ENCODE assay signal across 20 cellular contexts in genomic region chr22:42345458-42345857, GRCh38.
A peak's percentile ranks its signal among the peaks of the same experiment; 100 is the strongest.
DNase-seq lines count a peak whose midpoint lies in the region; ATAC-seq and TF ChIP-seq lines count a peak whose summit lies in the region.
"Had no signal": no experiment of that assay in that cellular context is flagged by ENCODE, and none has a peak within 500 bp of the region (broad histone marks: within the 10 kb centered on the region; RNA-seq: fewer than 3 reads in every experiment).

No MANE protein-coding gene starts in this region.

- no peaks in the 10 kb centered on the region for H3K9me3 Mint-ChIP-seq in activated naive CD4-positive, alpha-beta T cell treated with anti-CD3 and anti-CD28 coated beads, Interleukin-2, amount 50 U/mL, for 24 hours
- no peaks in the 10 kb centered on the region for H3K9me3 Mint-ChIP-seq in activated naive CD4-positive, alpha-beta T cell treated with anti-CD3 and anti-CD28 coated beads, Interleukin-2, amount 10 ng/mL, durations not matched to agents 7 days and 5 days
- H3K9me3 Mint-ChIP-seq in activated T-helper 17 cell treated with anti-CD3 and anti-CD28 coated beads, Interleukin-2, amount 50 U/mL, for 72 hours: no peaks in the 10 kb centered on the region
- H3K9me3 Mint-ChIP-seq in naive thymus-derived CD4-positive, alpha-beta T cell: peaks cover 0 to 3% (median 0%) of the 10 kb centered on the region in 11 donors
- no peaks in the 10 kb centered on the region for H3K9me3 Mint-ChIP-seq in type B pancreatic cell
- H3K9me3 Mint-ChIP-seq: dendritic cell treated with granulocyte-macrophage colony-stimulating factor and Interleukin-4, amounts not matched to agents 40 ng/mL and 50 ng/mL, for 4 days; natural killer cell had no signal

- no peaks in the 10 kb centered on the region for H3K36me3 ChIP-seq in naive thymus-derived CD4-positive, alpha-beta T cell (ENCODE audit: control insufficient read depth in 2 of 3, insufficient read depth in 3 of 3, low read length in 3 of 3)
- H3K36me3 ChIP-seq: BE2C, gastrocnemius medialis, left lung had no signal

- H3K4me3 ChIP-seq in naive thymus-derived CD4-positive, alpha-beta T cell (ENCODE audit: low read length): no peak overlapping the region
- H3K4me3 ChIP-seq: gastrocnemius medialis, hepatocyte, left lung had no signal

- H3K27me3 Mint-ChIP-seq in activated naive CD4-positive, alpha-beta T cell treated with anti-CD3 and anti-CD28 coated beads, Interleukin-2, amount 50 U/mL, for 24 hours: no peaks in the 10 kb centered on the region
- H3K27me3 Mint-ChIP-seq in activated naive CD4-positive, alpha-beta T cell treated with anti-CD3 and anti-CD28 coated beads, Interleukin-2, amount 10 ng/mL, durations not matched to agents 7 days and 5 days: peaks cover 54% of the 10 kb centered on the region
- H3K27me3 Mint-ChIP-seq in activated T-helper 17 cell treated with anti-CD3 and anti-CD28 coated beads, Interleukin-2, amount 50 U/mL, for 72 hours: no peaks in the 10 kb centered on the region
- H3K27me3 Mint-ChIP-seq in naive thymus-derived CD4-positive, alpha-beta T cell: peaks cover 0 to 31% (median 0%) of the 10 kb centered on the region in 5 donors
- peaks cover 9% of the 10 kb centered on the region for H3K27me3 Mint-ChIP-seq in type B pancreatic cell

- H3K27ac ChIP-seq in naive thymus-derived CD4-positive, alpha-beta T cell (ENCODE audit: low read depth, low read length): no peak overlapping the region
- H3K27ac ChIP-seq: gastrocnemius medialis, left lung had no signal

- intact Hi-C loops in naive thymus-derived CD4-positive, alpha-beta T cell (cut with micrococcal nuclease): no loop called here

- H3K36me3 Mint-ChIP-seq in activated naive CD4-positive, alpha-beta T cell treated with anti-CD3 and anti-CD28 coated beads, Interleukin-2, amount 50 U/mL, for 24 hours: no peaks in the 10 kb centered on the region
- no peaks in the 10 kb centered on the region for H3K36me3 Mint-ChIP-seq in activated naive CD4-positive, alpha-beta T cell treated with anti-CD3 and anti-CD28 coated beads, Interleukin-2, amount 10 ng/mL, durations not matched to agents 7 days and 5 days
- H3K36me3 Mint-ChIP-seq in activated T-helper 17 cell treated with anti-CD3 and anti-CD28 coated beads, Interleukin-2, amount 50 U/mL, for 72 hours (ENCODE audit: low read depth): no peaks in the 10 kb centered on the region
- no peaks in the 10 kb centered on the region for H3K36me3 Mint-ChIP-seq in naive thymus-derived CD4-positive, alpha-beta T cell
- H3K36me3 Mint-ChIP-seq in type B pancreatic cell: no peaks in the 10 kb centered on the region
- H3K36me3 Mint-ChIP-seq: natural killer cell had no signal

- H3K4me1 Mint-ChIP-seq in activated naive CD4-positive, alpha-beta T cell treated with anti-CD3 and anti-CD28 coated beads, Interleukin-2, amount 50 U/mL, for 24 hours: peaks cover 11% of the 10 kb centered on the region
- peaks cover 7% of the 10 kb centered on the region for H3K4me1 Mint-ChIP-seq in activated naive CD4-positive, alpha-beta T cell treated with anti-CD3 and anti-CD28 coated beads, Interleukin-2, amount 10 ng/mL, durations not matched to agents 7 days and 5 days
- peaks cover 4% of the 10 kb centered on the region for H3K4me1 Mint-ChIP-seq in activated T-helper 17 cell treated with anti-CD3 and anti-CD28 coated beads, Interleukin-2, amount 50 U/mL, for 72 hours
- peaks cover 0 to 18% (median 13%) of the 10 kb centered on the region in 7 donors for H3K4me1 Mint-ChIP-seq in naive thymus-derived CD4-positive, alpha-beta T cell
- H3K4me1 Mint-ChIP-seq in type B pancreatic cell (ENCODE audit: unreplicated experiment): peaks cover 21% of the 10 kb centered on the region

- no peaks in the 10 kb centered on the region for H3K9me3 ChIP-seq in naive thymus-derived CD4-positive, alpha-beta T cell (ENCODE audit: control insufficient read depth in 2 of 3, low read length in 3 of 3)
- H3K9me3 ChIP-seq: BE2C, Caco-2, gastrocnemius medialis, left lung had no signal

- CTCF ChIA-PET in activated naive CD4-positive, alpha-beta T cell treated with anti-CD3 and anti-CD28 coated beads, Interleukin-2, amount 10 ng/mL, durations not matched to agents 7 days and 5 days (lab: Charles Lee): no interaction called here
- CTCF ChIA-PET in naive thymus-derived CD4-positive, alpha-beta T cell (lab: Charles Lee): no interaction called here

- POLR2A ChIA-PET in naive thymus-derived CD4-positive, alpha-beta T cell (lab: Charles Lee): no interaction called here

- no peak overlapping the region for H3K4me3 Mint-ChIP-seq in activated naive CD4-positive, alpha-beta T cell treated with anti-CD3 and anti-CD28 coated beads, Interleukin-2, amount 50 U/mL, for 24 hours
- no peak overlapping the region for H3K4me3 Mint-ChIP-seq in activated naive CD4-positive, alpha-beta T cell treated with anti-CD3 and anti-CD28 coated beads, Interleukin-2, amount 10 ng/mL, durations not matched to agents 7 days and 5 days
- H3K4me3 Mint-ChIP-seq in activated T-helper 17 cell treated with anti-CD3 and anti-CD28 coated beads, Interleukin-2, amount 50 U/mL, for 72 hours: peak overlapping the region; percentile 40
- H3K4me3 Mint-ChIP-seq in naive thymus-derived CD4-positive, alpha-beta T cell: peak overlapping the region in 7 of 10 donors; percentile 13 to 82 (median 40)
- H3K4me3 Mint-ChIP-seq in type B pancreatic cell: peak overlapping the region; percentile 49
- H3K4me3 Mint-ChIP-seq: dendritic cell treated with granulocyte-macrophage colony-stimulating factor and Interleukin-4, amounts not matched to agents 40 ng/mL and 50 ng/mL, for 4 days had no signal

- H3K27ac Mint-ChIP-seq in activated naive CD4-positive, alpha-beta T cell treated with anti-CD3 and anti-CD28 coated beads, Interleukin-2, amount 50 U/mL, for 24 hours: peak overlapping the region; percentile 51
- H3K27ac Mint-ChIP-seq in activated naive CD4-positive, alpha-beta T cell treated with anti-CD3 and anti-CD28 coated beads, Interleukin-2, amount 10 ng/mL, durations not matched to agents 7 days and 5 days: no peak overlapping the region
- H3K27ac Mint-ChIP-seq in activated T-helper 17 cell treated with anti-CD3 and anti-CD28 coated beads, Interleukin-2, amount 50 U/mL, for 72 hours: no peak overlapping the region
- peak overlapping the region in 1 of 9 donors; percentile 10 for H3K27ac Mint-ChIP-seq in naive thymus-derived CD4-positive, alpha-beta T cell
- no peak overlapping the region for H3K27ac Mint-ChIP-seq in type B pancreatic cell
- H3K27ac Mint-ChIP-seq: dendritic cell treated with granulocyte-macrophage colony-stimulating factor and Interleukin-4, amounts not matched to agents 40 ng/mL and 50 ng/mL, for 4 days; natural killer cell had no signal

- no peak for TF ChIP-seq CTCF in type B pancreatic cell (conservative IDR thresholded peaks at IDR 0.05)

- no peak for ATAC-seq in activated T-helper 17 cell treated with anti-CD3 and anti-CD28 coated beads, Interleukin-2, amount 50 U/mL, for 72 hours (replicated peaks)
- ATAC-seq in naive thymus-derived CD4-positive, alpha-beta T cell: no peak
- ATAC-seq: gastrocnemius medialis, left lung, natural killer cell had no signal

- peaks cover 5 to 9% of the 10 kb centered on the region in 2 donors for H3K4me1 ChIP-seq in naive thymus-derived CD4-positive, alpha-beta T cell (ENCODE audit: control insufficient read depth in 2 of 2, insufficient read depth in 2 of 2, low read length in 2 of 2)
- H3K4me1 ChIP-seq: Caco-2 had no signal

- no peaks in the 10 kb centered on the region for H3K27me3 ChIP-seq in naive thymus-derived CD4-positive, alpha-beta T cell (ENCODE audit: control insufficient read depth in 2 of 2, insufficient read depth in 2 of 2, low read length in 2 of 2)
- H3K27me3 ChIP-seq: BE2C, hepatocyte had no signal

- DNase-seq in activated naive CD4-positive, alpha-beta T cell treated with anti-CD3 and anti-CD28 coated beads, Interleukin-2, amount 10 ng/mL, durations not matched to agents 7 days and 5 days: no peak
- DNase-seq in naive thymus-derived CD4-positive, alpha-beta T cell: no peak
- DNase-seq in type B pancreatic cell (ENCODE audit: extremely low spot score, unreplicated experiment): no peak
- DNase-seq in NCI-H774 (lab: John Stamatoyannopoulos, UW): no peak
- no peak for DNase-seq in NCI-H1105 treated with DMSO at 0.1 percent for 48 hours (lab: John Stamatoyannopoulos, UW)
- DNase-seq in NCI-H1436 treated with DMSO at 0.1 percent for 48 hours (lab: John Stamatoyannopoulos, UW): no peak
- DNase-seq: BE2C; Caco-2; DND-41; gastrocnemius medialis; KBM-7; left lung; natural killer cell; NCI-H510A; NK-92 treated with Interleukin-12 subunit alpha and Interleukin-12 subunit beta, amount 100 ng/mL, for 24 hours; posterior cingulate gyrus had no signal

Comparison
In these comparisons a context has a peak if more than half of its experiments do, and no peak if none do; other contexts are left out.
1. H3K4me3 Mint-ChIP-seq: peak in activated T-helper 17 cell treated with anti-CD3 and anti-CD28 coated beads, Interleukin-2, amount 50 U/mL, for 72 hours (single experiment), naive thymus-derived CD4-positive, alpha-beta T cell (7 of 10) and type B pancreatic cell (single experiment); none in activated naive CD4-positive, alpha-beta T cell treated with anti-CD3 and anti-CD28 coated beads, Interleukin-2, amount 50 U/mL, for 24 hours (single experiment) and activated naive CD4-positive, alpha-beta T cell treated with anti-CD3 and anti-CD28 coated beads, Interleukin-2, amount 10 ng/mL, durations not matched to agents 7 days and 5 days (single experiment).